Comparison of ENCODE assay signal across 1 cellular context in the genomic region with DNA sequence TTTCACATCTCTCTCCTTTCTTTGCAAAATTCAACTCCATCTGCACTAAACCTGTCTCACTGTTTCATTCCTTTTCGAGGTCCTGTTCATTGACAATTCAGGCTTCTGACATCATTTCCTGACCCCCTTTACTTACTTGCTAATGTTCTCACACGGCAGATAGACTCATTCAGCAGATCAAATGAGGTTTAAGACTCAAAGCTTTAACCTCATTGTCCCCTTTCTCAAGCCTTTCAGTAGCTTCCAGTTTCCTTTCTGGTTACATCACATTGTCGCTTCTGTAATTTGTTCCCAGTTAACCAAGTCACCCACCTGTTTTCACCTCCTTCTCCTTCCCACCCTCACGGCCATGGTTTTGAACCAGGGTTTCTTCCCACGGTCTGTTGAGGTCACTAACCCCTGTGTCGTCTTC.
TF ChIP-seq lines count a peak whose summit lies in the region.

No MANE protein-coding gene starts in this region.

TF ChIP-seq in GM12878, 131 proteins besides CTCF, POLR2A, EP300 and RAD21 (continued from another document and continues in another):
- TF ChIP-seq, protein P1, sequence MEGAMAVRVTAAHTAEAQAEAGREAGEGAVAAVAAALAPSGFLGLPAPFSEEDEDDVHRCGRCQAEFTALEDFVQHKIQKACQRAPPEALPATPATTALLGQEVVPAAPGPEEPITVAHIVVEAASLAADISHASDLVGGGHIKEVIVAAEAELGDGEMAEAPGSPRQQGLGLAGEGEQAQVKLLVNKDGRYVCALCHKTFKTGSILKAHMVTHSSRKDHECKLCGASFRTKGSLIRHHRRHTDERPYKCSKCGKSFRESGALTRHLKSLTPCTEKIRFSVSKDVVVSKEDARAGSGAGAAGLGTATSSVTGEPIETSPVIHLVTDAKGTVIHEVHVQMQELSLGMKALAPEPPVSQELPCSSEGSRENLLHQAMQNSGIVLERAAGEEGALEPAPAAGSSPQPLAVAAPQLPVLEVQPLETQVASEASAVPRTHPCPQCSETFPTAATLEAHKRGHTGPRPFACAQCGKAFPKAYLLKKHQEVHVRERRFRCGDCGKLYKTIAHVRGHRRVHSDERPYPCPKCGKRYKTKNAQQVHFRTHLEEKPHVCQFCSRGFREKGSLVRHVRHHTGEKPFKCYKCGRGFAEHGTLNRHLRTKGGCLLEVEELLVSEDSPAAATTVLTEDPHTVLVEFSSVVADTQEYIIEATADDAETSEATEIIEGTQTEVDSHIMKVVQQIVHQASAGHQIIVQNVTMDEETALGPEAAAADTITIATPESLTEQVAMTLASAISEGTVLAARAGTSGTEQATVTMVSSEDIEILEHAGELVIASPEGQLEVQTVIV (IDR thresholded peaks at IDR 0.05; ENCODE audit: borderline replicate concordance, partially characterized antibody) = no peak
- TF ChIP-seq CEBPB (IDR thresholded peaks at IDR 0.05; ENCODE audit: borderline replicate concordance in 1 of 2, low read depth in 2 of 2, low read length in 2 of 2) (0 out of 4 replicates have a peak, but pooled peaks of 1 of the 2 experiments have one; percentile 52), HDAC6 (IDR thresholded peaks at IDR 0.05; ENCODE audit: unreplicated experiment) (no peak), SRF (IDR thresholded peaks at IDR 0.05; ENCODE audit: low read depth in 2 of 2, low read length in 2 of 2) (no peak), MEF2A (IDR thresholded peaks at IDR 0.05; ENCODE audit: insufficient read depth, low read depth, low read length) (no peak), JUND (IDR thresholded peaks at IDR 0.05; ENCODE audit: low read depth, low read length) (no peak), PML (IDR thresholded peaks at IDR 0.05; ENCODE audit: low read length) (peak; percentile 75; the same call in 1 of the 2 replicates), SREBF2 (IDR thresholded peaks at IDR 0.05; ENCODE audit: low read length) (no peak), CREM (IDR thresholded peaks at IDR 0.05; ENCODE audit: low read depth) (peak; percentile 75), TCF12 (IDR thresholded peaks at IDR 0.05; ENCODE audit: low read depth, low read length) (peak; percentile 45; the same call in 1 of the 2 replicates), RUNX3 (IDR thresholded peaks at IDR 0.05; ENCODE audit: low read length) (peak; percentile 88), MTA3 (IDR thresholded peaks at IDR 0.05; ENCODE audit: borderline replicate concordance, low read length) (0 out of 2 replicates have a peak, but pooled peaks have one; percentile 55), CREB1 (IDR thresholded peaks at IDR 0.05; ENCODE audit: low read depth) (peak; percentile 84), BMI1 (IDR thresholded peaks at IDR 0.05; ENCODE audit: borderline replicate concordance) (no peak), MTA2 (IDR thresholded peaks at IDR 0.05; ENCODE audit: low read depth) (no peak), ZNF622 (IDR thresholded peaks at IDR 0.05) (no peak), SMARCA5 (IDR thresholded peaks at IDR 0.05) (no peak), CBFB (IDR thresholded peaks at IDR 0.05; ENCODE audit: low read depth) (peak; percentile 73), YBX1 (IDR thresholded peaks at IDR 0.05) (no peak), GATAD2B (conservative IDR thresholded peaks at IDR 0.05; ENCODE audit: low read depth) (no peak), ZBED1 (IDR thresholded peaks at IDR 0.05; ENCODE audit: borderline replicate concordance) (peak; percentile 90), FOXM1 (IDR thresholded peaks at IDR 0.05; ENCODE audit: low read depth, low read length) (peak; percentile 93; the same call in 1 of the 2 replicates), ETV6 (conservative IDR thresholded peaks at IDR 0.05 in 1 of 2, IDR thresholded peaks at IDR 0.05 in 1 of 2; ENCODE audit: borderline replicate concordance in 1 of 2, low read depth in 1 of 2) (peak in 1 of 2 experiments; percentile 71; a peak in 1 of 4 replicates), BCL11A (IDR thresholded peaks at IDR 0.05; ENCODE audit: low read depth, low read length) (peak; percentile 42; the same call in 1 of the 2 replicates), IRF4 (IDR thresholded peaks at IDR 0.05; ENCODE audit: low read depth, low read length) (no peak), GABPA (IDR thresholded peaks at IDR 0.05; ENCODE audit: low read depth) (peak; percentile 58; the same call in 1 of the 2 replicates), SMAD5 (IDR thresholded peaks at IDR 0.05; ENCODE audit: low read depth) (no peak), EED (IDR thresholded peaks at IDR 0.05; ENCODE audit: low read depth) (peak; percentile 78)
- TF ChIP-seq, protein P2, sequence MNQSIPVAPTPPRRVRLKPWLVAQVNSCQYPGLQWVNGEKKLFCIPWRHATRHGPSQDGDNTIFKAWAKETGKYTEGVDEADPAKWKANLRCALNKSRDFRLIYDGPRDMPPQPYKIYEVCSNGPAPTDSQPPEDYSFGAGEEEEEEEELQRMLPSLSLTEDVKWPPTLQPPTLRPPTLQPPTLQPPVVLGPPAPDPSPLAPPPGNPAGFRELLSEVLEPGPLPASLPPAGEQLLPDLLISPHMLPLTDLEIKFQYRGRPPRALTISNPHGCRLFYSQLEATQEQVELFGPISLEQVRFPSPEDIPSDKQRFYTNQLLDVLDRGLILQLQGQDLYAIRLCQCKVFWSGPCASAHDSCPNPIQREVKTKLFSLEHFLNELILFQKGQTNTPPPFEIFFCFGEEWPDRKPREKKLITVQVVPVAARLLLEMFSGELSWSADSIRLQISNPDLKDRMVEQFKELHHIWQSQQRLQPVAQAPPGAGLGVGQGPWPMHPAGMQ (IDR thresholded peaks at IDR 0.05; ENCODE audit: borderline replicate concordance) = no peak
- TF ChIP-seq, protein P3, sequence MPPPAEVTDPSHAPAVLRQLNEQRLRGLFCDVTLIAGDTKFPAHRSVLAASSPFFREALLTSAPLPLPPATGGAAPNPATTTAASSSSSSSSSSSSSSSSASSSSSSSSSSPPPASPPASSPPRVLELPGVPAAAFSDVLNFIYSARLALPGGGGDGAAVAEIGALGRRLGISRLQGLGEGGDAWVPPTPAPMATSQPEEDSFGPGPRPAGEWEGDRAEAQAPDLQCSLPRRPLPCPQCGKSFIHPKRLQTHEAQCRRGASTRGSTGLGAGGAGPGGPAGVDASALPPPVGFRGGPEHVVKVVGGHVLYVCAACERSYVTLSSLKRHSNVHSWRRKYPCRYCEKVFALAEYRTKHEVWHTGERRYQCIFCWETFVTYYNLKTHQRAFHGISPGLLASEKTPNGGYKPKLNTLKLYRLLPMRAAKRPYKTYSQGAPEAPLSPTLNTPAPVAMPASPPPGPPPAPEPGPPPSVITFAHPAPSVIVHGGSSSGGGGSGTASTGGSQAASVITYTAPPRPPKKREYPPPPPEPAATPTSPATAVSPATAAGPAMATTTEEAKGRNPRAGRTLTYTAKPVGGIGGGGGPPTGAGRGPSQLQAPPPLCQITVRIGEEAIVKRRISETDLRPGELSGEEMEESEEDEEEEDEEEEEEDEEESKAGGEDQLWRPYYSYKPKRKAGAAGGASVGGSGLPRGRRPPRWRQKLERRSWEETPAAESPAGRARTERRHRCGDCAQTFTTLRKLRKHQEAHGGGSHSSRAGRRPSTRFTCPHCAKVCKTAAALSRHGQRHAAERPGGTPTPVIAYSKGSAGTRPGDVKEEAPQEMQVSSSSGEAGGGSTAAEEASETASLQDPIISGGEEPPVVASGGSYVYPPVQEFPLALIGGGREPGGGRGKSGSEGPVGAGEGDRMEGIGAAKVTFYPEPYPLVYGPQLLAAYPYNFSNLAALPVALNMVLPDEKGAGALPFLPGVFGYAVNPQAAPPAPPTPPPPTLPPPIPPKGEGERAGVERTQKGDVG (CRISPR knock-in tag; IDR thresholded peaks at IDR 0.05) = no peak
- TF ChIP-seq, protein P4, sequence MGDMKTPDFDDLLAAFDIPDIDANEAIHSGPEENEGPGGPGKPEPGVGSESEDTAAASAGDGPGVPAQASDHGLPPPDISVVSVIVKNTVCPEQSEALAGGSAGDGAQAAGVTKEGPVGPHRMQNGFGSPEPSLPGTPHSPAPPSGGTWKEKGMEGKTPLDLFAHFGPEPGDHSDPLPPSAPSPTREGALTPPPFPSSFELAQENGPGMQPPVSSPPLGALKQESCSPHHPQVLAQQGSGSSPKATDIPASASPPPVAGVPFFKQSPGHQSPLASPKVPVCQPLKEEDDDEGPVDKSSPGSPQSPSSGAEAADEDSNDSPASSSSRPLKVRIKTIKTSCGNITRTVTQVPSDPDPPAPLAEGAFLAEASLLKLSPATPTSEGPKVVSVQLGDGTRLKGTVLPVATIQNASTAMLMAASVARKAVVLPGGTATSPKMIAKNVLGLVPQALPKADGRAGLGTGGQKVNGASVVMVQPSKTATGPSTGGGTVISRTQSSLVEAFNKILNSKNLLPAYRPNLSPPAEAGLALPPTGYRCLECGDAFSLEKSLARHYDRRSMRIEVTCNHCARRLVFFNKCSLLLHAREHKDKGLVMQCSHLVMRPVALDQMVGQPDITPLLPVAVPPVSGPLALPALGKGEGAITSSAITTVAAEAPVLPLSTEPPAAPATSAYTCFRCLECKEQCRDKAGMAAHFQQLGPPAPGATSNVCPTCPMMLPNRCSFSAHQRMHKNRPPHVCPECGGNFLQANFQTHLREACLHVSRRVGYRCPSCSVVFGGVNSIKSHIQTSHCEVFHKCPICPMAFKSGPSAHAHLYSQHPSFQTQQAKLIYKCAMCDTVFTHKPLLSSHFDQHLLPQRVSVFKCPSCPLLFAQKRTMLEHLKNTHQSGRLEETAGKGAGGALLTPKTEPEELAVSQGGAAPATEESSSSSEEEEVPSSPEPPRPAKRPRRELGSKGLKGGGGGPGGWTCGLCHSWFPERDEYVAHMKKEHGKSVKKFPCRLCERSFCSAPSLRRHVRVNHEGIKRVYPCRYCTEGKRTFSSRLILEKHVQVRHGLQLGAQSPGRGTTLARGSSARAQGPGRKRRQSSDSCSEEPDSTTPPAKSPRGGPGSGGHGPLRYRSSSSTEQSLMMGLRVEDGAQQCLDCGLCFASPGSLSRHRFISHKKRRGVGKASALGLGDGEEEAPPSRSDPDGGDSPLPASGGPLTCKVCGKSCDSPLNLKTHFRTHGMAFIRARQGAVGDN (IDR thresholded peaks at IDR 0.05) = peak; percentile 35; the same call in 1 of the 2 replicates
- TF ChIP-seq, protein P5, sequence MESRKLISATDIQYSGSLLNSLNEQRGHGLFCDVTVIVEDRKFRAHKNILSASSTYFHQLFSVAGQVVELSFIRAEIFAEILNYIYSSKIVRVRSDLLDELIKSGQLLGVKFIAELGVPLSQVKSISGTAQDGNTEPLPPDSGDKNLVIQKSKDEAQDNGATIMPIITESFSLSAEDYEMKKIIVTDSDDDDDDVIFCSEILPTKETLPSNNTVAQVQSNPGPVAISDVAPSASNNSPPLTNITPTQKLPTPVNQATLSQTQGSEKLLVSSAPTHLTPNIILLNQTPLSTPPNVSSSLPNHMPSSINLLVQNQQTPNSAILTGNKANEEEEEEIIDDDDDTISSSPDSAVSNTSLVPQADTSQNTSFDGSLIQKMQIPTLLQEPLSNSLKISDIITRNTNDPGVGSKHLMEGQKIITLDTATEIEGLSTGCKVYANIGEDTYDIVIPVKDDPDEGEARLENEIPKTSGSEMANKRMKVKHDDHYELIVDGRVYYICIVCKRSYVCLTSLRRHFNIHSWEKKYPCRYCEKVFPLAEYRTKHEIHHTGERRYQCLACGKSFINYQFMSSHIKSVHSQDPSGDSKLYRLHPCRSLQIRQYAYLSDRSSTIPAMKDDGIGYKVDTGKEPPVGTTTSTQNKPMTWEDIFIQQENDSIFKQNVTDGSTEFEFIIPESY (IDR thresholded peaks at IDR 0.05) = no peak
- TF ChIP-seq, protein P6, sequence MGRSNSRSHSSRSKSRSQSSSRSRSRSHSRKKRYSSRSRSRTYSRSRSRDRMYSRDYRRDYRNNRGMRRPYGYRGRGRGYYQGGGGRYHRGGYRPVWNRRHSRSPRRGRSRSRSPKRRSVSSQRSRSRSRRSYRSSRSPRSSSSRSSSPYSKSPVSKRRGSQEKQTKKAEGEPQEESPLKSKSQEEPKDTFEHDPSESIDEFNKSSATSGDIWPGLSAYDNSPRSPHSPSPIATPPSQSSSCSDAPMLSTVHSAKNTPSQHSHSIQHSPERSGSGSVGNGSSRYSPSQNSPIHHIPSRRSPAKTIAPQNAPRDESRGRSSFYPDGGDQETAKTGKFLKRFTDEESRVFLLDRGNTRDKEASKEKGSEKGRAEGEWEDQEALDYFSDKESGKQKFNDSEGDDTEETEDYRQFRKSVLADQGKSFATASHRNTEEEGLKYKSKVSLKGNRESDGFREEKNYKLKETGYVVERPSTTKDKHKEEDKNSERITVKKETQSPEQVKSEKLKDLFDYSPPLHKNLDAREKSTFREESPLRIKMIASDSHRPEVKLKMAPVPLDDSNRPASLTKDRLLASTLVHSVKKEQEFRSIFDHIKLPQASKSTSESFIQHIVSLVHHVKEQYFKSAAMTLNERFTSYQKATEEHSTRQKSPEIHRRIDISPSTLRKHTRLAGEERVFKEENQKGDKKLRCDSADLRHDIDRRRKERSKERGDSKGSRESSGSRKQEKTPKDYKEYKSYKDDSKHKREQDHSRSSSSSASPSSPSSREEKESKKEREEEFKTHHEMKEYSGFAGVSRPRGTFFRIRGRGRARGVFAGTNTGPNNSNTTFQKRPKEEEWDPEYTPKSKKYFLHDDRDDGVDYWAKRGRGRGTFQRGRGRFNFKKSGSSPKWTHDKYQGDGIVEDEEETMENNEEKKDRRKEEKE (IDR thresholded peaks at IDR 0.05) = no peak
- TF ChIP-seq, protein P7, sequence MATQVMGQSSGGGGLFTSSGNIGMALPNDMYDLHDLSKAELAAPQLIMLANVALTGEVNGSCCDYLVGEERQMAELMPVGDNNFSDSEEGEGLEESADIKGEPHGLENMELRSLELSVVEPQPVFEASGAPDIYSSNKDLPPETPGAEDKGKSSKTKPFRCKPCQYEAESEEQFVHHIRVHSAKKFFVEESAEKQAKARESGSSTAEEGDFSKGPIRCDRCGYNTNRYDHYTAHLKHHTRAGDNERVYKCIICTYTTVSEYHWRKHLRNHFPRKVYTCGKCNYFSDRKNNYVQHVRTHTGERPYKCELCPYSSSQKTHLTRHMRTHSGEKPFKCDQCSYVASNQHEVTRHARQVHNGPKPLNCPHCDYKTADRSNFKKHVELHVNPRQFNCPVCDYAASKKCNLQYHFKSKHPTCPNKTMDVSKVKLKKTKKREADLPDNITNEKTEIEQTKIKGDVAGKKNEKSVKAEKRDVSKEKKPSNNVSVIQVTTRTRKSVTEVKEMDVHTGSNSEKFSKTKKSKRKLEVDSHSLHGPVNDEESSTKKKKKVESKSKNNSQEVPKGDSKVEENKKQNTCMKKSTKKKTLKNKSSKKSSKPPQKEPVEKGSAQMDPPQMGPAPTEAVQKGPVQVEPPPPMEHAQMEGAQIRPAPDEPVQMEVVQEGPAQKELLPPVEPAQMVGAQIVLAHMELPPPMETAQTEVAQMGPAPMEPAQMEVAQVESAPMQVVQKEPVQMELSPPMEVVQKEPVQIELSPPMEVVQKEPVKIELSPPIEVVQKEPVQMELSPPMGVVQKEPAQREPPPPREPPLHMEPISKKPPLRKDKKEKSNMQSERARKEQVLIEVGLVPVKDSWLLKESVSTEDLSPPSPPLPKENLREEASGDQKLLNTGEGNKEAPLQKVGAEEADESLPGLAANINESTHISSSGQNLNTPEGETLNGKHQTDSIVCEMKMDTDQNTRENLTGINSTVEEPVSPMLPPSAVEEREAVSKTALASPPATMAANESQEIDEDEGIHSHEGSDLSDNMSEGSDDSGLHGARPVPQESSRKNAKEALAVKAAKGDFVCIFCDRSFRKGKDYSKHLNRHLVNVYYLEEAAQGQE (IDR thresholded peaks at IDR 0.05; ENCODE audit: low read depth, low read length) = no peak
- TF ChIP-seq, protein P8, sequence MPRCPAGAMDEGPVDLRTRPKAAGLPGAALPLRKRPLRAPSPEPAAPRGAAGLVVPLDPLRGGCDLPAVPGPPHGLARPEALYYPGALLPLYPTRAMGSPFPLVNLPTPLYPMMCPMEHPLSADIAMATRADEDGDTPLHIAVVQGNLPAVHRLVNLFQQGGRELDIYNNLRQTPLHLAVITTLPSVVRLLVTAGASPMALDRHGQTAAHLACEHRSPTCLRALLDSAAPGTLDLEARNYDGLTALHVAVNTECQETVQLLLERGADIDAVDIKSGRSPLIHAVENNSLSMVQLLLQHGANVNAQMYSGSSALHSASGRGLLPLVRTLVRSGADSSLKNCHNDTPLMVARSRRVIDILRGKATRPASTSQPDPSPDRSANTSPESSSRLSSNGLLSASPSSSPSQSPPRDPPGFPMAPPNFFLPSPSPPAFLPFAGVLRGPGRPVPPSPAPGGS (IDR thresholded peaks at IDR 0.05; ENCODE audit: borderline replicate concordance, insufficient read depth, low read depth, low read length, poor library complexity, severe bottlenecking) = peak; percentile 99
